4 cellular contexts compared by ENCODE assay signal in the genomic region with DNA sequence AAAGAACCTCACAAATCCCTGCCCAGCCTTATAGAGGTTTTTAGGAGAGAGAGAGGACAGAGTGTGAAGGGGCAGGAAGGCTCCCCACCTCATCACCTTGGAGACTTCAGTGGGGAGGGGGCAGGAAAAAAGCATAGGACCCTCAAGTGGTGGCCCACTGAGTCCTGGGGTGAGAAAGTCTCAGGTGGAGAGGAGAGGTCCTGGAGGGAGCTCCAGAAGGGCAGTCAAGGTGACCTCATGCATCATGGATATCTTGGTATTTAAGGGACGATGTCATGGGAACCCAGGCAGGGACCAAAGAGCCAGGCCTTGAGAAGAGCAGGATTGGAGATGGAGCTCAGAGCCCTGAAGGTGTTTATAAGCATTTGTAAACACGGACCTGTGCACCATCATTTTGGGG.
"Had no signal": no experiment of that assay in that cellular context is flagged by ENCODE, and none has a peak within 500 bp of the region (broad histone marks: within the 10 kb centered on the region; RNA-seq: fewer than 3 reads in every experiment).

No MANE protein-coding gene starts in this region.

- H3K4me3 ChIP-seq: GM23338 had no signal

- ATAC-seq: GM23338 had no signal

- H3K4me3 Mint-ChIP-seq: GM23338, H9 had no signal

- H3K9me3 Mint-ChIP-seq: GM23338, H9 had no signal

- H3K4me1 Mint-ChIP-seq: GM23338, H9 had no signal

- DNase-seq: H9, HCEC 1CT, IMR-90 had no signal

- H3K27ac Mint-ChIP-seq: GM23338, H9 had no signal
